11 cellular contexts compared by ENCODE assay signal in genomic region chr17:66915204-66915611, GRCh38. TPM values are rescaled to one million over a fixed set of nuclear protein-coding genes. Genes with fewer than 3 reads are reported as not detected.
DNase-seq lines count a peak whose midpoint lies in the region; TF ChIP-seq lines count a peak whose summit lies in the region.
"Had no signal": no experiment of that assay in that cellular context is flagged by ENCODE, and none has a peak within 500 bp of the region (broad histone marks: within the 10 kb centered on the region; RNA-seq: fewer than 3 reads in every experiment).

No MANE protein-coding gene starts in this region.

- intact Hi-C loops in transverse colon (cut with DNase I; ENCODE audit: low total_unique reads), result no loop called here

- H3K27me3 ChIP-seq in transverse colon, result no peaks in the 10 kb centered on the region

- peaks cover 6% of the 10 kb centered on the region for H3K9me3 Mint-ChIP-seq in progenitor cell of endocrine pancreas (ENCODE audit: low read depth)

- H3K27me3 Mint-ChIP-seq in progenitor cell of endocrine pancreas, result peaks cover 8% of the 10 kb centered on the region

- no peak overlapping the region for H3K27ac ChIP-seq in transverse colon

- H3K4me1 ChIP-seq in transverse colon, result no peaks in the 10 kb centered on the region

- no peak overlapping the region for H3K4me3 ChIP-seq in fibroblast of the aortic adventitia (ENCODE audit: low read depth, low read length)
- peak overlapping the region in 1 of 4 donors; percentile 29 for H3K4me3 ChIP-seq in transverse colon

- H3K36me3 ChIP-seq in transverse colon, result no peaks in the 10 kb centered on the region

- H3K4me1 Mint-ChIP-seq in progenitor cell of endocrine pancreas (ENCODE audit: low read depth), result no peaks in the 10 kb centered on the region

- no peaks in the 10 kb centered on the region for H3K36me3 Mint-ChIP-seq in progenitor cell of endocrine pancreas (ENCODE audit: insufficient read depth)

- H3K27ac Mint-ChIP-seq in progenitor cell of endocrine pancreas, result no peak overlapping the region

- in situ Hi-C loops in transverse colon (cut with MboI; ENCODE audit: low pct_ligation_motif_present in 1 of 4, low pct_unique_long_range_greater_than_20kb in 1 of 4, low sequenced_read_pairs in 3 of 4), result loop anchor here in 3 of 4 donors (10.0 to 25.0 kb wide), 3 partner anchors 200 to 703 kb away; no protein-coding TSS in a partner anchor

- DNase-seq in NCI-H82 (lab: John Stamatoyannopoulos, UW) (peak; percentile 29), NCI-H82 treated with DMSO at 0.1 percent for 48 hours (lab: John Stamatoyannopoulos, UW; ENCODE audit: unreplicated experiment) (no peak), NCI-H69 (lab: John Stamatoyannopoulos, UW) (peak; percentile 83), fibroblast of the aortic adventitia (ENCODE audit: low read depth) (no peak), transverse colon (peak; percentile 62), progenitor cell of endocrine pancreas (ENCODE audit: low spot score, unreplicated experiment) (no peak), NCI-H524 treated with DMSO at 0.1 percent for 48 hours (lab: John Stamatoyannopoulos, UW) (no peak)
- DNase-seq in stimulated activated naive CD4-positive, alpha-beta T cell treated with Interleukin-2 at 50 U/mL for 16 hours (lab: John Stamatoyannopoulos, UW), result no peak
- DNase-seq: GOT3; NCI-H510A treated with DMSO at 0.1 percent for 48 hours; stimulated activated CD4-positive, alpha-beta T cell treated with anti-CD3 and anti-CD28 coated beads, Interleukin-4, amount 100 ng/mL, for 1 hour had no signal

- TF ChIP-seq EP300 in transverse colon (IDR thresholded peaks at IDR 0.05; ENCODE audit: low read depth), result no peak

- H3K4me3 Mint-ChIP-seq in progenitor cell of endocrine pancreas (ENCODE audit: low read depth), result no peak overlapping the region

- H3K9me3 ChIP-seq in transverse colon, result no peaks in the 10 kb centered on the region

- no peak for TF ChIP-seq POLR2A in transverse colon (IDR thresholded peaks at IDR 0.05)

- TF ChIP-seq CTCF in fibroblast of the aortic adventitia (IDR thresholded peaks at IDR 0.05; ENCODE audit: insufficient read depth, low read length) (peak; percentile 2), transverse colon (IDR thresholded peaks at IDR 0.05) (peak in 4 of 5 experiments; percentile 42 to 58 (median 48)), progenitor cell of endocrine pancreas (IDR thresholded peaks at IDR 0.05; ENCODE audit: unreplicated experiment) (no peak)

- 33 to 55% methylated on average over 3 to 7 of the region's 7 CpGs for WGBS in transverse colon (ENCODE audit: low coverage in 1 of 2), 2 donors

RNA-seq across cellular contexts. Expression of gene CACNG4, which starts 49.3 kb away (rescaled TPM):
- total RNA-seq in fibroblast of the aortic adventitia (ENCODE audit: low replicate concordance) (not detected in 2 replicates), transverse colon (1 to 10 TPM in 1 of 4 donors, under 1 TPM in 1, not detected in 2; 0.27 to 1.9 TPM), progenitor cell of endocrine pancreas (6.5 and 8.7 TPM in 2 replicates)

Comparison
In these comparisons a context has a peak if more than half of its experiments do, and no peak if none do; other contexts are left out.
1. DNase-seq: peak in NCI-H82 (single experiment), NCI-H69 (single experiment) and transverse colon (single experiment); none in NCI-H82 treated with DMSO at 0.1 percent for 48 hours (single experiment), fibroblast of the aortic adventitia (single experiment), stimulated activated naive CD4-positive, alpha-beta T cell treated with Interleukin-2 at 50 U/mL for 16 hours (single experiment), progenitor cell of endocrine pancreas (single experiment) and NCI-H524 treated with DMSO at 0.1 percent for 48 hours (single experiment).